ENCODE assay signal across 1 cellular context in genomic region chr5:7857361-7857760, GRCh38.
TF ChIP-seq lines count a peak whose summit lies in the region.

No MANE protein-coding gene starts in this region.

TF ChIP-seq in WTC11, 78 proteins besides CTCF, POLR2A, EP300 and RAD21 (continued from another document):
- TF ChIP-seq E2F1 (CRISPR knock-in tag; IDR thresholded peaks at IDR 0.05) (no peak), AR (CRISPR knock-in tag; IDR thresholded peaks at IDR 0.05) (no peak), CREM (CRISPR knock-in tag; IDR thresholded peaks at IDR 0.05) (no peak), CREB1 (CRISPR knock-in tag; IDR thresholded peaks at IDR 0.05) (no peak)
